ENCODE assay signal across 8 cellular contexts in the genomic region with DNA sequence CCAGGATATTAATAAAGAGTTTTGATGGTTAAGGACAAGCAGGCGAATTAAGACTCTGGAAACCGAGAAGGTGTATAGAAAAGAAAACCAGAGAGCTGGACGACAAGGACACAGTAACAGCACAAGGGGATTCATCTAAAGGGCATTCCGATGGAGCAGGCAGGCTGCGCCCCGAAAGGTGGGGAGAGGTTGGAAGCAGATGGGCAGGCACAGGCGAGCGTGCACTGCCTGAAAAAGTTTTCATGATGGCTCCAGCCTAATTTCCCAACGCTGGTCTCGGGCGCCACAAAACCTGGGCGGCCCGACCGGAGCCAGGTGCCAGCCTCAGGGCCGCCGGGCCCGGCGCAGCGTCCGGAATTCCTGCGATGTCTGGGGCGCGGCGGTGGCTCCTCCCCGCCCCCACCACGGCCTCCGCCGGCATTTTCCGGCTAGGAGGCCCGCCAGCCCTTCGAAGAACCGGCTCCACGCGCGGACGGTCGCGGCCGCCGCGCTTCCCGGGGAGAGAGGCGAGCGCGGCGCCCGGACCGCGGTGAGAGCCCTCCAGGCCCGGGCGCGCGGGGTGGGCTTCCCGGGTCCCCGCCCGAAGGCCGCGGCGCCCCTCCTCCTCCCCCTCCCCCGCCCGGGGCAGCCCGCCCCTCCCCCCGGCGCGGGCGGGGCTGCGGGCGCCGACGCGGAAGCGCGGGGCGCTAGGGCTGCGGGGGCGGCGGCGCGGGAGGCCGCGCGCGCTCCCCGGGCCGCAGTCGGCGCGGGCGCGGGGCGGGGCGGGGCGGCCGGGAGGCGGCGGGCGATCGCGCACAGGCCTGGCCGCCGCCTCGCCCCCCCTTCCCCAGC. TPM values are rescaled to one million over a fixed set of nuclear protein-coding genes. Genes with fewer than 3 reads are reported as not detected.
DNase-seq lines count a peak whose midpoint lies in the region; ATAC-seq and TF ChIP-seq lines count a peak whose summit lies in the region.

No MANE protein-coding gene starts in this region.

- POLR2A ChIA-PET in IMR-90 (lab: Charles Lee; ENCODE audit: unreplicated experiment) (interaction anchor here (0.7 kb wide), 1 partner anchor 105 kb away, joined by 3 read pairs; no protein-coding TSS in a partner anchor), T-cell (lab: Charles Lee) (interaction anchor here (0.6 to 1.6 kb wide), 9 partner anchors 19 to 296 kb away, joined by 3 to 10 read pairs (median 4); a partner anchor contains a TSS)

- in situ Hi-C loops in IMR-90 (cut with MboI; ENCODE audit: low sequenced_read_pairs): no loop called here

- peak overlapping the region; percentile 89 for H3K9ac ChIP-seq in IMR-90 (ENCODE audit: low read depth, low read length)

- dilution Hi-C loops in IMR-90 (cut with HindIII; ENCODE audit: low sequenced_read_pairs, unreplicated experiment): no loop called here

- H2BK20ac ChIP-seq in IMR-90 (ENCODE audit: low read depth, low read length): peak overlapping the region; percentile 11; the same call in 1 of the 2 replicates

- peak overlapping the region; percentile 97 to 99 for H3K27ac Mint-ChIP-seq in T-cell

- H3K27me3 Mint-ChIP-seq in T-cell: no peaks in the 10 kb centered on the region

- peak overlapping the region; percentile 96 for H3K56ac ChIP-seq in IMR-90 (ENCODE audit: extremely low read depth, insufficient read depth, low read length)

- H3K18ac ChIP-seq in IMR-90 (ENCODE audit: low read depth, low read length): peak overlapping the region; percentile 89

- peak; percentile 79 for DNase-seq in Daoy (ENCODE audit: low read depth)
- DNase-seq in IMR-90: peak; percentile 45
- DNase-seq in T-cell: peak; percentile 2 to 67 (median 46)
- DNase-seq in ascending aorta (ENCODE audit: low spot score in 2 of 2): peak in 1 of 2 donors; percentile 81
- peak; percentile 55 to 65 for DNase-seq in hippocampal formation (lab: John Stamatoyannopoulos, UW)
- DNase-seq in retina: peak; percentile 88

- TF ChIP-seq POLR2A in IMR-90 (IDR thresholded peaks at IDR 0.05; ENCODE audit: low read depth, low read length): peak; percentile 77

- H3K14ac ChIP-seq in IMR-90 (replicated peaks; ENCODE audit: low read depth, low read length): peak overlapping the region; percentile 97

- H3K4me1 ChIP-seq in IMR-90 (ENCODE audit: control insufficient read depth, insufficient read depth, low read length) (peaks cover 2% of the 10 kb centered on the region; the same call in 1 of the 2 replicates), ascending aorta (peaks cover 4 to 14% of the 10 kb centered on the region in 2 donors)

- CTCF ChIA-PET in IMR-90 (lab: Yijun Ruan, JAX): interaction anchor here (1.3 kb wide), 1 partner anchor 15 kb away, joined by 3 read pairs; no protein-coding TSS in a partner anchor
- CTCF ChIA-PET in T-cell (lab: Charles Lee): interaction anchor here (0.5 to 2.1 kb wide), 4 partner anchors 16 to 198 kb away, joined by 3 to 12 read pairs (median 6); no protein-coding TSS in a partner anchor

- peak overlapping the region; percentile 14 for H2AK5ac ChIP-seq in IMR-90 (ENCODE audit: low read depth, low read length)

- BruUV-seq in IMR-90 (replicated peaks; lab: Mats Ljungman, UMichigan): TSS peak; percentile 68

- peaks cover 7 to 22% of the 10 kb centered on the region in 2 experiments; a peak in 2 of 4 replicates for H3K79me1 ChIP-seq in IMR-90 (ENCODE audit: low read depth in 1 of 2, low read length in 2 of 2)

- H4K20me1 ChIP-seq in IMR-90 (ENCODE audit: insufficient read depth, low read length): peaks cover 20% of the 10 kb centered on the region

- H3K23ac ChIP-seq in IMR-90 (ENCODE audit: low read depth, low read length): peak overlapping the region; percentile 92

- H2AFZ ChIP-seq in IMR-90 (replicated peaks; ENCODE audit: low read length, poor library complexity): peak overlapping the region; percentile 92

- intact Hi-C loops in IMR-90 (cut with micrococcal nuclease): loop anchor here (1.0 to 5.0 kb wide), 3 partner anchors 99 to 216 kb away; a partner anchor contains a TSS
- intact Hi-C loops in ascending aorta (cut with DNase I): loop anchor here (1.0 to 5.0 kb wide), 6 partner anchors 27 to 293 kb away; a partner anchor contains a TSS

- H3K36me3 ChIP-seq in IMR-90 (ENCODE audit: control insufficient read depth, insufficient read depth, low read length) (no peaks in the 10 kb centered on the region), ascending aorta (no peaks in the 10 kb centered on the region)

- peak overlapping the region; percentile 89 for H3K4me2 ChIP-seq in IMR-90 (ENCODE audit: low read depth, low read length)

- H3K9me3 ChIP-seq in IMR-90 (ENCODE audit: control insufficient read depth, insufficient read depth, low read length) (no peaks in the 10 kb centered on the region), ascending aorta (no peaks in the 10 kb centered on the region)

- peak overlapping the region; percentile 99 for H3K4ac ChIP-seq in IMR-90 (ENCODE audit: low read depth, low read length)

- TF ChIP-seq CTCF in IMR-90 (conservative IDR thresholded peaks at IDR 0.05; ENCODE audit: low read depth, low read length) (no peak), ascending aorta (IDR thresholded peaks at IDR 0.05) (no peak)

- peak overlapping the region; percentile 88 for H3K4me3 ChIP-seq in IMR-90 (ENCODE audit: insufficient read depth, low read depth, low read length)
- H3K4me3 ChIP-seq in ascending aorta: peak overlapping the region; percentile 89 to 97

- peak overlapping the region; percentile 68 for H2AK9ac ChIP-seq in IMR-90 (replicated peaks; ENCODE audit: low read depth, low read length, poor library complexity)

- H3K9me3 Mint-ChIP-seq in T-cell: no peaks in the 10 kb centered on the region

- no peaks in the 10 kb centered on the region for H3K36me3 Mint-ChIP-seq in T-cell

- peaks cover 34 to 41% (median 37%) of the 10 kb centered on the region in 3 donors for H3K4me1 Mint-ChIP-seq in T-cell

- H3K27me3 ChIP-seq in IMR-90 (ENCODE audit: control insufficient read depth, insufficient read depth, low read length) (no peaks in the 10 kb centered on the region), ascending aorta (no peaks in the 10 kb centered on the region)

- 0 out of 2 replicates have a peak, but pooled peaks cover 4% of the 10 kb centered on the region for H3K9me1 ChIP-seq in IMR-90 (ENCODE audit: insufficient read depth, low read length)

- ATAC-seq in GM21528 (IDR thresholded peaks at IDR 0.05; ENCODE audit: low FRiP score, unreplicated experiment) (peak; percentile 40), IMR-90 (ENCODE audit: low read depth) (peak; percentile 41), T-cell (replicated peaks in 1 of 4) (peak; percentile 60 to 71 (median 64)), HG03378 (IDR thresholded peaks at IDR 0.05; ENCODE audit: unreplicated experiment) (no peak)

- H2BK5ac ChIP-seq in IMR-90 (ENCODE audit: low read depth, low read length, poor library complexity, severe bottlenecking): peak overlapping the region; percentile 94

- H4K91ac ChIP-seq in IMR-90 (ENCODE audit: insufficient read depth, low read depth, low read length): peak overlapping the region; percentile 83

- H4K5ac ChIP-seq in IMR-90 (ENCODE audit: low read depth, low read length): peak overlapping the region; percentile 90

- H3K4me3 Mint-ChIP-seq in T-cell: peak overlapping the region; percentile 84 to 98 (median 91)

- H2BK15ac ChIP-seq in IMR-90 (ENCODE audit: low read depth, low read length): peak overlapping the region; percentile 16; the same call in 1 of the 3 replicates

- no peak; the same call in 1 of the 2 replicates for TF ChIP-seq RAD21 in IMR-90 (IDR thresholded peaks at IDR 0.05; ENCODE audit: low read length)

- peak overlapping the region; percentile 94 for H3K27ac ChIP-seq in IMR-90 (ENCODE audit: insufficient read depth, low read length)
- H3K27ac ChIP-seq in ascending aorta: peak overlapping the region; percentile 100

- peak overlapping the region; percentile 75 for H2BK120ac ChIP-seq in IMR-90 (ENCODE audit: low read depth, low read length)

- 1% methylated on average over 16 of the region's 102 CpGs; no CpG with 5 or more reads in 1 of the 2 experiments for WGBS in IMR-90 (ENCODE audit: extremely low coverage in 2 of 2, insufficient read length in 1 of 2), 2 experiments

- H4K8ac ChIP-seq in IMR-90 (ENCODE audit: low read depth in 2 of 2, low read length in 2 of 2): peak overlapping the region; percentile 70 to 87

TF ChIP-seq in IMR-90, 13 proteins besides CTCF, POLR2A, EP300 and RAD21:
- TF ChIP-seq FOS (IDR thresholded peaks at IDR 0.05; ENCODE audit: low read depth, low read length) (no peak), MAFK (IDR thresholded peaks at IDR 0.05; ENCODE audit: low read depth, low read length) (no peak), NFE2L2 (IDR thresholded peaks at IDR 0.05; ENCODE audit: low read depth, low read length) (no peak), RCOR1 (IDR thresholded peaks at IDR 0.05; ENCODE audit: insufficient replicate concordance, low read length) (no peak), CHD1 (IDR thresholded peaks at IDR 0.05; ENCODE audit: low read depth, low read length) (no peak), MAZ (IDR thresholded peaks at IDR 0.05; ENCODE audit: borderline replicate concordance, low read depth, low read length) (no peak), BHLHE40 (IDR thresholded peaks at IDR 0.05; ENCODE audit: low read depth, low read length) (no peak), CEBPB (IDR thresholded peaks at IDR 0.05; ENCODE audit: low read depth, low read length) (no peak), SMC3 (IDR thresholded peaks at IDR 0.05; ENCODE audit: low read depth, low read length) (no peak), RFX5 (IDR thresholded peaks at IDR 0.05; ENCODE audit: low read depth, low read length) (no peak), MXI1 (IDR thresholded peaks at IDR 0.05; ENCODE audit: borderline replicate concordance, low read depth, low read length) (no peak)

RNA-seq across cellular contexts. Expression of a gene that starts 0.7 kb away (rescaled TPM):
- total RNA-seq in Daoy (2014; rRNA removed; shearing (Covaris generic)): 34.8 and 36.9 TPM in 2 replicates
- total RNA-seq in IMR-90 (2012; rRNA removed) (41.9 and 50.5 TPM in 2 replicates), T-cell (100 to 1,000 TPM; 113 to 149 (median 115) TPM), ascending aorta (34.4 TPM)
- 18.6 and 22.2 TPM in 2 replicates for polyA plus RNA-seq in IMR-90 (2012; rRNA removed)
- polyA plus RNA-seq in IMR-90 (2012; cell fraction: cytosol; rRNA removed): 3.9 and 14.0 TPM in 2 replicates
- 55.1 and 65.8 TPM in 2 replicates for polyA plus RNA-seq in IMR-90 (2012; cell fraction: nucleus; rRNA removed; ENCODE audit: low replicate concordance)
